ENCODE assay signal across 1 cellular context in the genomic region with DNA sequence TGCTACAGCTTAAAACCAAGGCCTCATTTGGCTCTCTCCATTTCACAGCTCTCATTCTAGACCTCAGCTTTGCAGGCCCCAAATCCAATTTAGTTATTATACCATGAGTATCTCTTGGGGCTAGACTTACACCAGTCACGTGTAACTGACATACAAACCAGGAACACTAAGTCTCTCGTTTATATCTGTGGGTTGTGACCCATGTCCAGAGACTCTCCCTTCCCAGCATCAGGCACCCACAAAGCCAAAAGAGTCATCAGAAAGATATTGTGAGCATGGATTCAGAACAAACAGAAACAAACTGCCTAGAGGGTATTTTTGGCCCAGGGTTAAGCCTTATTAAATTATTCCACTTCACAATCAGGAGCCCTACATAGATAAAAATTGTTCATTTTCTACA.
TF ChIP-seq lines count a peak whose summit lies in the region.

No MANE protein-coding gene starts in this region.

TF ChIP-seq in IMR-90, 13 proteins besides CTCF, POLR2A, EP300 and RAD21:
- no peak for TF ChIP-seq SMC3 (IDR thresholded peaks at IDR 0.05; ENCODE audit: low read depth, low read length)
- TF ChIP-seq, protein P1, sequence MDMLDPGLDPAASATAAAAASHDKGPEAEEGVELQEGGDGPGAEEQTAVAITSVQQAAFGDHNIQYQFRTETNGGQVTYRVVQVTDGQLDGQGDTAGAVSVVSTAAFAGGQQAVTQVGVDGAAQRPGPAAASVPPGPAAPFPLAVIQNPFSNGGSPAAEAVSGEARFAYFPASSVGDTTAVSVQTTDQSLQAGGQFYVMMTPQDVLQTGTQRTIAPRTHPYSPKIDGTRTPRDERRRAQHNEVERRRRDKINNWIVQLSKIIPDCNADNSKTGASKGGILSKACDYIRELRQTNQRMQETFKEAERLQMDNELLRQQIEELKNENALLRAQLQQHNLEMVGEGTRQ (IDR thresholded peaks at IDR 0.05; ENCODE audit: low read depth, low read length) = peak; percentile 63
- peak; percentile 87 for TF ChIP-seq BHLHE40 (IDR thresholded peaks at IDR 0.05; ENCODE audit: low read depth, low read length)
